In genomic region chr5:98564836-98565235, GRCh38 we compare ENCODE assay signal across 17 cellular contexts.
"Had no signal": no experiment of that assay in that cellular context is flagged by ENCODE, and none has a peak within 500 bp of the region (broad histone marks: within the 10 kb centered on the region; RNA-seq: fewer than 3 reads in every experiment).

No MANE protein-coding gene starts in this region.

- H3K9me3 ChIP-seq: heart left ventricle, psoas muscle, right lobe of liver, thoracic aorta, transverse colon had no signal

- H3K27me3 ChIP-seq: heart left ventricle, right lobe of liver, transverse colon had no signal

- H3K4me1 ChIP-seq: heart left ventricle, psoas muscle, right lobe of liver had no signal

- ATAC-seq: heart left ventricle; psoas muscle; right lobe of liver; stimulated activated naive B cell treated with anti-CD40 and anti-IgM and Interleukin-4, amounts not matched to agents 10 μg/mL and 1 μg/mL and 100 μg/mL, for 72 hours; stimulated activated naive CD8-positive, alpha-beta T cell treated with anti-CD3 and anti-CD28 coated beads, Interleukin-15, amount 100 ng/mL, for 72 hours had no signal

- H3K27ac ChIP-seq: heart left ventricle, psoas muscle, right lobe of liver, thoracic aorta, transverse colon had no signal

- H3K36me3 ChIP-seq: heart left ventricle, right lobe of liver, thoracic aorta, transverse colon had no signal

- DNase-seq: dermis blood vessel endothelial cell; effector CD4-positive, alpha-beta T cell; heart left ventricle; hippocampal formation; kidney glomerular epithelial cell; mesendoderm; naive B cell; occipital lobe; psoas muscle; retina; right lobe of liver; stimulated activated CD4-positive, alpha-beta T cell treated with anti-CD3 and anti-CD28 coated beads, Interleukin-2, amount 100 ng/mL, for 24 hours; stimulated activated CD4-positive, alpha-beta T cell treated with anti-CD3 and anti-CD28 coated beads, Interleukin-4, amount 100 ng/mL, for 4 hours; stimulated activated naive B cell treated with anti-CD40 and anti-IgM and Interleukin-4, amounts not matched to agents 10 μg/mL and 1 μg/mL and 100 μg/mL, for 72 hours; stimulated activated naive CD8-positive, alpha-beta T cell treated with anti-CD3 and anti-CD28 coated beads, Interleukin-15, amount 100 ng/mL, for 72 hours; transverse colon had no signal

- H3K4me3 ChIP-seq: heart left ventricle, psoas muscle, right lobe of liver, thoracic aorta, transverse colon had no signal
